Comparison of ENCODE assay signal across 21 cellular contexts in genomic region chr3:136937886-136938285, GRCh38. TPM values are rescaled to one million over a fixed set of nuclear protein-coding genes. Genes with fewer than 3 reads are reported as not detected.
DNase-seq lines count a peak whose midpoint lies in the region; ATAC-seq lines count a peak whose summit lies in the region.
"Had no signal": no experiment of that assay in that cellular context is flagged by ENCODE, and none has a peak within 500 bp of the region (broad histone marks: within the 10 kb centered on the region; RNA-seq: fewer than 3 reads in every experiment).

No MANE protein-coding gene starts in this region.

- peak overlapping the region; percentile 61; the same call in 1 of the 2 replicates for H3K27ac ChIP-seq in Karpas-422 (ENCODE audit: low read length)

- H3K4me1 ChIP-seq in Karpas-422 (ENCODE audit: low read length): peaks cover 29% of the 10 kb centered on the region
- H3K4me1 ChIP-seq: BE2C had no signal

- peaks cover 58% of the 10 kb centered on the region for H3K4me1 Mint-ChIP-seq in activated T-cell treated with anti-CD3 and anti-CD28 coated beads, Interleukin-2, amount 50 U/mL, for 72 hours (ENCODE audit: low read depth)
- H3K4me1 Mint-ChIP-seq in activated T-cell treated with anti-CD3 and anti-CD28 coated beads, Interleukin-2, amount 50 U/mL, for 24 hours (ENCODE audit: low read depth): peaks cover 75% of the 10 kb centered on the region
- peaks cover 78% of the 10 kb centered on the region for H3K4me1 Mint-ChIP-seq in dendritic cell treated with granulocyte-macrophage colony-stimulating factor and Interleukin-4, amounts not matched to agents 40 ng/mL and 50 ng/mL, for 4 days (ENCODE audit: low read depth)

- peaks cover 16% of the 10 kb centered on the region; the same call in 1 of the 2 replicates for H3K36me3 ChIP-seq in Karpas-422 (ENCODE audit: insufficient read depth, low read length)
- H3K36me3 ChIP-seq: BE2C had no signal

- peak overlapping the region; percentile 43 for H3K4me2 ChIP-seq in Karpas-422 (ENCODE audit: low read depth, low read length, poor library complexity, severe bottlenecking)

- intact Hi-C loops in dendritic cell treated with granulocyte-macrophage colony-stimulating factor and Interleukin-4, amounts not matched to agents 40 ng/mL and 50 ng/mL, for 4 days (cut with micrococcal nuclease): loop anchor here (10.0 kb wide), 2 partner anchors 53 to 743 kb away; partner anchors contain the start of gene MSL2

- peaks cover 0 to 4% of the 10 kb centered on the region in 2 donors for H3K9me3 Mint-ChIP-seq in activated T-cell treated with anti-CD3 and anti-CD28 coated beads, Interleukin-2, amount 50 U/mL, for 72 hours
- peaks cover 6% of the 10 kb centered on the region for H3K9me3 Mint-ChIP-seq in activated T-cell treated with anti-CD3 and anti-CD28 coated beads, Interleukin-2, amount 50 U/mL, for 24 hours
- H3K9me3 Mint-ChIP-seq in dendritic cell treated with granulocyte-macrophage colony-stimulating factor and Interleukin-4, amounts not matched to agents 40 ng/mL and 50 ng/mL, for 4 days: no peaks in the 10 kb centered on the region

- H3K27me3 Mint-ChIP-seq in activated T-cell treated with anti-CD3 and anti-CD28 coated beads, Interleukin-2, amount 50 U/mL, for 72 hours (ENCODE audit: low read depth): no peaks in the 10 kb centered on the region
- H3K27me3 Mint-ChIP-seq in activated T-cell treated with anti-CD3 and anti-CD28 coated beads, Interleukin-2, amount 50 U/mL, for 24 hours: no peaks in the 10 kb centered on the region
- H3K27me3 Mint-ChIP-seq in dendritic cell treated with granulocyte-macrophage colony-stimulating factor and Interleukin-4, amounts not matched to agents 40 ng/mL and 50 ng/mL, for 4 days: no peaks in the 10 kb centered on the region
- H3K27me3 Mint-ChIP-seq: IgD-negative memory B cell, naive B cell had no signal

- no peak for ATAC-seq in activated T-cell treated with anti-CD3 and anti-CD28 coated beads, Interleukin-2, amount 50 U/mL, for 72 hours (replicated peaks in 1 of 2)
- no peak for ATAC-seq in HG03045 (IDR thresholded peaks at IDR 0.05; ENCODE audit: unreplicated experiment)
- ATAC-seq: A549; activated naive CD4-positive, alpha-beta T cell treated with anti-CD3 and anti-CD28 coated beads, Interleukin-2, amount 50 U/mL, for 72 hours; esophagus mucosa; left lobe of liver had no signal

- no peaks in the 10 kb centered on the region for H3K9me2 ChIP-seq in Karpas-422 (replicated peaks; ENCODE audit: insufficient read depth, low read length)

- H2AFZ ChIP-seq in Karpas-422 (ENCODE audit: low read length): no peak overlapping the region

- H4K20me1 ChIP-seq in Karpas-422 (ENCODE audit: insufficient read depth, low read depth, low read length): no peaks in the 10 kb centered on the region

- peaks cover 7 to 33% of the 10 kb centered on the region in 2 donors for H3K36me3 Mint-ChIP-seq in activated T-cell treated with anti-CD3 and anti-CD28 coated beads, Interleukin-2, amount 50 U/mL, for 72 hours (ENCODE audit: insufficient read depth in 2 of 2)
- peaks cover 49% of the 10 kb centered on the region for H3K36me3 Mint-ChIP-seq in activated T-cell treated with anti-CD3 and anti-CD28 coated beads, Interleukin-2, amount 50 U/mL, for 24 hours (ENCODE audit: low read depth)
- peaks cover 62% of the 10 kb centered on the region for H3K36me3 Mint-ChIP-seq in dendritic cell treated with granulocyte-macrophage colony-stimulating factor and Interleukin-4, amounts not matched to agents 40 ng/mL and 50 ng/mL, for 4 days (ENCODE audit: low read depth)

- no peaks in the 10 kb centered on the region for H3K27me3 ChIP-seq in Karpas-422 (ENCODE audit: low read length)
- H3K27me3 ChIP-seq: BE2C had no signal

- H3K4me3 ChIP-seq in Karpas-422 (ENCODE audit: low read length): no peak overlapping the region
- H3K4me3 ChIP-seq: A549 had no signal

- DNase-seq in activated T-cell treated with anti-CD3 and anti-CD28 coated beads, Interleukin-2, amount 50 U/mL, for 72 hours: no peak
- DNase-seq in activated T-cell treated with anti-CD3 and anti-CD28 coated beads, Interleukin-2, amount 50 U/mL, for 24 hours: no peak
- DNase-seq in Karpas-422 (no peak), pulmonary artery endothelial cell (ENCODE audit: low read depth, low spot score) (peak; percentile 44), NK-92 (lab: John Stamatoyannopoulos, UW; ENCODE audit: unreplicated experiment) (no peak), NCI-H1436 treated with DMSO at 0.1 percent for 48 hours (lab: John Stamatoyannopoulos, UW) (no peak)
- DNase-seq: aorta; BE2C; naive B cell; NCI-H1417 treated with DMSO at 0.1 percent for 48 hours; NCI-H510A treated with DMSO at 0.1 percent for 48 hours; small intestine; stimulated activated CD4-positive, alpha-beta T cell treated with anti-CD3 and anti-CD28 coated beads, Interleukin-2, amount 100 ng/mL, for 24 hours had no signal

- peak overlapping the region; percentile 17 for H3K27ac Mint-ChIP-seq in activated T-cell treated with anti-CD3 and anti-CD28 coated beads, Interleukin-2, amount 50 U/mL, for 72 hours
- no peak overlapping the region for H3K27ac Mint-ChIP-seq in activated T-cell treated with anti-CD3 and anti-CD28 coated beads, Interleukin-2, amount 50 U/mL, for 24 hours
- H3K27ac Mint-ChIP-seq in dendritic cell treated with granulocyte-macrophage colony-stimulating factor and Interleukin-4, amounts not matched to agents 40 ng/mL and 50 ng/mL, for 4 days: peak overlapping the region; percentile 20
- H3K27ac Mint-ChIP-seq: activated naive CD4-positive, alpha-beta T cell treated with anti-CD3 and anti-CD28 coated beads, Interleukin-2, amount 50 U/mL, for 72 hours; IgD-negative memory B cell; T-helper 1 cell treated with Interleukin-12 subunit alpha and Interleukin-12 subunit beta and Interleukin-4 antibody, amounts not matched to agents 30 μg/mL and 1 μg/mL, for 36 hours had no signal

- H3K4me3 Mint-ChIP-seq in activated T-cell treated with anti-CD3 and anti-CD28 coated beads, Interleukin-2, amount 50 U/mL, for 72 hours: no peak overlapping the region
- H3K4me3 Mint-ChIP-seq in activated T-cell treated with anti-CD3 and anti-CD28 coated beads, Interleukin-2, amount 50 U/mL, for 24 hours: no peak overlapping the region
- H3K4me3 Mint-ChIP-seq in dendritic cell treated with granulocyte-macrophage colony-stimulating factor and Interleukin-4, amounts not matched to agents 40 ng/mL and 50 ng/mL, for 4 days: no peak overlapping the region
- H3K4me3 Mint-ChIP-seq: naive B cell; T-helper 1 cell treated with Interleukin-12 subunit alpha and Interleukin-12 subunit beta and Interleukin-4 antibody, amounts not matched to agents 30 μg/mL and 1 μg/mL, for 36 hours had no signal

- no peaks in the 10 kb centered on the region for H3K9me3 ChIP-seq in Karpas-422 (ENCODE audit: low read length)
- H3K9me3 ChIP-seq: A549, BE2C had no signal

- no peak overlapping the region for H3K9ac ChIP-seq in Karpas-422 (ENCODE audit: low read length)

- H3K79me2 ChIP-seq in Karpas-422 (ENCODE audit: low read length): peaks cover 99% of the 10 kb centered on the region

RNA-seq across cellular contexts. Expression of gene IL20RB, which starts 19.9 kb away (rescaled TPM):
- 1 to 10 TPM; 1.7 to 2.0 TPM for total RNA-seq in activated T-cell treated with anti-CD3 and anti-CD28 coated beads, Interleukin-2, amount 50 U/mL, for 72 hours
- 1.1 and 3.2 TPM in 2 replicates for total RNA-seq in Karpas-422 (2014; rRNA removed; shearing (Covaris generic); ENCODE audit: low replicate concordance)
- total RNA-seq in pulmonary artery endothelial cell: 0.42 and 0.53 TPM in 2 replicates
